In the genomic region with DNA sequence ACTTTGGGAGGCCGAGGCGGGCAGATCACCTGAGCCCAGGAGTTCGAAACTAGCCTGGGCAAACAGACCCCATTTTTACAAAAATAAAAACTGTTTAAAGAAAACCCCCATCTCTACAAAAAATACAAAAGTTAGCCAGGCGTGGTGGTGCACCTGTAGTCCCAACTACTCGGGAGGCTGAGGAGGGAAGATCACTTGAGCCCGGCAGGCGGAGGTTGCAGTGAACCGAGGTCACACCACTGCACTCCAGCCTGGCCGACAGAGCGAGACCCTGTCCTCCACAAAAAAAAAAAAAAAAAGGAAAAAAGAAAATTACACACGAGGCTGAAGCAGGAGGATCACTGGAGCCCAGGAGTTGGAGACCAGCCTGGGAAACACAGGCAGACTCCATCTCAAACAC, we compare ENCODE assay signal across 23 cellular contexts. TPM values are rescaled to one million over a fixed set of nuclear protein-coding genes. Genes with fewer than 3 reads are reported as not detected.
DNase-seq lines count a peak whose midpoint lies in the region; ATAC-seq and TF ChIP-seq lines count a peak whose summit lies in the region.
"Had no signal": no experiment of that assay in that cellular context is flagged by ENCODE, and none has a peak within 500 bp of the region (broad histone marks: within the 10 kb centered on the region; RNA-seq: fewer than 3 reads in every experiment).

No MANE protein-coding gene starts in this region.

- H3K4me1 Mint-ChIP-seq in endodermal cell (peaks cover 30% of the 10 kb centered on the region), neural progenitor cell (peaks cover 22% of the 10 kb centered on the region)

- no peak for DNase-seq in endodermal cell
- no peak for DNase-seq in neural progenitor cell (ENCODE audit: low spot score)
- no peak for DNase-seq in cerebellar cortex (ENCODE audit: low spot score)
- DNase-seq: activated CD4-positive, alpha-beta memory T cell treated with anti-CD3 and anti-CD28 coated beads, Interleukin-2, amount 10 ng/mL, durations not matched to agents 7 days and 5 days; activated CD4-positive, CD25-positive, alpha-beta regulatory T cell; activated naive CD4-positive, alpha-beta T cell; amygdala; dermis blood vessel endothelial cell; HFFc6; MG63; NCI-H1436; NCI-H446; nucleus accumbens; SHP77; stimulated activated CD4-positive, alpha-beta T cell treated with anti-CD3 and anti-CD28 coated beads, Interleukin-4, amount 100 ng/mL, for 24 hours; stimulated activated naive B cell treated with anti-CD40 and anti-IgM and Interleukin-4, amounts not matched to agents 10 μg/mL and 1 μg/mL and 100 μg/mL, for 72 hours; T1000; testis had no signal

- peaks cover 90% of the 10 kb centered on the region for H3K79me2 ChIP-seq in neural progenitor cell (ENCODE audit: low read depth)

- H3K27ac ChIP-seq in BLaER1 treated with 17β-estradiol and CSF1 and Interleukin-3, amounts not matched to agents 10 nM and 100 nM: no peak overlapping the region
- H3K27ac ChIP-seq in HUES48 (ENCODE audit: low read depth, low read length): peak overlapping the region; percentile 61
- no peak overlapping the region for H3K27ac ChIP-seq in endodermal cell (ENCODE audit: low read depth, low read length)
- no peak overlapping the region for H3K27ac ChIP-seq in neural progenitor cell
- H3K27ac ChIP-seq: testis had no signal

- no peak for ATAC-seq in HG02763 (IDR thresholded peaks at IDR 0.05; ENCODE audit: unreplicated experiment)
- no peak for ATAC-seq in HG02973 (IDR thresholded peaks at IDR 0.05; ENCODE audit: unreplicated experiment)
- no peak for ATAC-seq in GM21447 (IDR thresholded peaks at IDR 0.05; ENCODE audit: unreplicated experiment)
- ATAC-seq: stimulated activated naive B cell treated with anti-CD40 and anti-IgM and Interleukin-4, amounts not matched to agents 10 μg/mL and 1 μg/mL and 100 μg/mL, for 72 hours had no signal

- H3K36me3 Mint-ChIP-seq in endodermal cell (ENCODE audit: low read depth) (peaks cover 50% of the 10 kb centered on the region), neural progenitor cell (peaks cover 68% of the 10 kb centered on the region)

- peak overlapping the region; percentile 22 to 98 (median 91); a peak in 19 of 22 replicates for H3K4me2 ChIP-seq in BLaER1 treated with 17β-estradiol and CSF1 and Interleukin-3, amounts not matched to agents 10 nM and 100 nM
- peak overlapping the region; percentile 60 for H3K4me2 ChIP-seq in neural progenitor cell

- 91 to 92% methylated on average over 3 to 11 of the region's 11 CpGs for WGBS in endodermal cell (ENCODE audit: insufficient coverage in 1 of 2, insufficient read length in 1 of 2), 2 experiments

- H3K27me3 ChIP-seq in BLaER1 treated with 17β-estradiol and CSF1 and Interleukin-3, amounts not matched to agents 10 nM and 100 nM: no peaks in the 10 kb centered on the region
- no peaks in the 10 kb centered on the region for H3K27me3 ChIP-seq in HUES48 (ENCODE audit: control insufficient read depth, insufficient read depth, low read length)
- H3K27me3 ChIP-seq in endodermal cell (ENCODE audit: control insufficient read depth, insufficient read depth, low read length, poor library complexity, severe bottlenecking): no peaks in the 10 kb centered on the region
- no peaks in the 10 kb centered on the region for H3K27me3 ChIP-seq in neural progenitor cell
- H3K27me3 ChIP-seq: MG63, testis had no signal

- no peak overlapping the region for H2AFZ ChIP-seq in neural progenitor cell (replicated peaks)

- TF ChIP-seq CTCF in endodermal cell (conservative IDR thresholded peaks at IDR 0.05) (no peak), neural progenitor cell (IDR thresholded peaks at IDR 0.05) (no peak)

- H3K27ac Mint-ChIP-seq in endodermal cell (peak overlapping the region; percentile 26), neural progenitor cell (no peak overlapping the region)
- H3K27ac Mint-ChIP-seq: activated CD4-positive, alpha-beta memory T cell treated with anti-CD3 and anti-CD28 coated beads, Interleukin-2, amount 10 ng/mL, durations not matched to agents 7 days and 5 days; HFFc6; stimulated activated naive B cell treated with anti-CD40 and anti-IgM and Interleukin-4, amounts not matched to agents 10 μg/mL and 1 μg/mL and 100 μg/mL, for 72 hours had no signal

- peaks cover 55 to 60% (median 57%) of the 10 kb centered on the region in 10 experiments for H3K4me1 ChIP-seq in BLaER1 treated with 17β-estradiol and CSF1 and Interleukin-3, amounts not matched to agents 10 nM and 100 nM
- peaks cover 28% of the 10 kb centered on the region for H3K4me1 ChIP-seq in HUES48 (ENCODE audit: control insufficient read depth, insufficient read depth, low read length)
- peaks cover 3% of the 10 kb centered on the region for H3K4me1 ChIP-seq in endodermal cell (ENCODE audit: control insufficient read depth, insufficient read depth, low read length)
- H3K4me1 ChIP-seq in neural progenitor cell: peaks cover 35% of the 10 kb centered on the region

- peaks cover 4 to 44% (median 23%) of the 10 kb centered on the region in 11 experiments; a peak in 15 of 22 replicates for H3K36me3 ChIP-seq in BLaER1 treated with 17β-estradiol and CSF1 and Interleukin-3, amounts not matched to agents 10 nM and 100 nM
- H3K36me3 ChIP-seq in HUES48 (ENCODE audit: control insufficient read depth, insufficient read depth, low read length) (0 out of 2 replicates have a peak, but pooled peaks cover 3% of the 10 kb centered on the region), endodermal cell (ENCODE audit: control insufficient read depth, insufficient read depth, low read length) (peaks cover 28% of the 10 kb centered on the region), neural progenitor cell (no peaks in the 10 kb centered on the region)

- peaks cover 73 to 82% (median 75%) of the 10 kb centered on the region in 11 experiments for H4K20me1 ChIP-seq in BLaER1 treated with 17β-estradiol and CSF1 and Interleukin-3, amounts not matched to agents 10 nM and 100 nM
- H4K20me1 ChIP-seq in neural progenitor cell (ENCODE audit: low read depth): peaks cover 52% of the 10 kb centered on the region

- H3F3A ChIP-seq in neural progenitor cell (ENCODE audit: low read depth): peaks cover 17% of the 10 kb centered on the region

- H3K4me3 Mint-ChIP-seq in endodermal cell: no peak overlapping the region
- no peak overlapping the region for H3K4me3 Mint-ChIP-seq in neural progenitor cell
- H3K4me3 Mint-ChIP-seq: activated CD4-positive, alpha-beta memory T cell treated with anti-CD3 and anti-CD28 coated beads, Interleukin-2, amount 10 ng/mL, durations not matched to agents 7 days and 5 days; HFFc6; stimulated activated naive B cell treated with anti-CD40 and anti-IgM and Interleukin-4, amounts not matched to agents 10 μg/mL and 1 μg/mL and 100 μg/mL, for 72 hours had no signal

- H3K27me3 Mint-ChIP-seq in endodermal cell (ENCODE audit: insufficient read depth): peaks cover 5% of the 10 kb centered on the region
- no peaks in the 10 kb centered on the region for H3K27me3 Mint-ChIP-seq in neural progenitor cell (ENCODE audit: insufficient read depth, low read depth)
- H3K27me3 Mint-ChIP-seq: activated CD4-positive, alpha-beta memory T cell treated with anti-CD3 and anti-CD28 coated beads, Interleukin-2, amount 10 ng/mL, durations not matched to agents 7 days and 5 days; stimulated activated naive B cell treated with anti-CD40 and anti-IgM and Interleukin-4, amounts not matched to agents 10 μg/mL and 1 μg/mL and 100 μg/mL, for 72 hours had no signal

- no peak overlapping the region for H3K4me3 ChIP-seq in BLaER1 treated with 17β-estradiol and CSF1 and Interleukin-3, amounts not matched to agents 10 nM and 100 nM
- H3K4me3 ChIP-seq in HUES48 (ENCODE audit: low read depth, low read length) (no peak overlapping the region), endodermal cell (ENCODE audit: low read length) (no peak overlapping the region), neural progenitor cell (peak overlapping the region; percentile 20)
- H3K4me3 ChIP-seq: MG63, testis had no signal

- peaks cover 26% of the 10 kb centered on the region for H3K9me3 Mint-ChIP-seq in endodermal cell
- peaks cover 60% of the 10 kb centered on the region for H3K9me3 Mint-ChIP-seq in neural progenitor cell
- H3K9me3 Mint-ChIP-seq: activated CD4-positive, alpha-beta memory T cell treated with anti-CD3 and anti-CD28 coated beads, Interleukin-2, amount 10 ng/mL, durations not matched to agents 7 days and 5 days had no signal

- H3K9ac ChIP-seq in BLaER1 treated with 17β-estradiol and CSF1 and Interleukin-3, amounts not matched to agents 10 nM and 100 nM: no peak overlapping the region
- no peak overlapping the region for H3K9ac ChIP-seq in HUES48 (ENCODE audit: low read depth, low read length)
- H3K9ac ChIP-seq in endodermal cell (ENCODE audit: extremely low read depth, low read length, poor library complexity, severe bottlenecking): no peak overlapping the region
- H3K9ac ChIP-seq in neural progenitor cell: no peak overlapping the region

- peaks cover 0 to 32% (median 0%) of the 10 kb centered on the region in 11 experiments; a peak in 5 of 22 replicates for H3K9me3 ChIP-seq in BLaER1 treated with 17β-estradiol and CSF1 and Interleukin-3, amounts not matched to agents 10 nM and 100 nM (replicated peaks in 1 of 11)
- H3K9me3 ChIP-seq in HUES48 (ENCODE audit: control insufficient read depth, insufficient read depth, low read length): 0 out of 2 replicates have a peak, but pooled peaks cover 2% of the 10 kb centered on the region
- H3K9me3 ChIP-seq in endodermal cell (ENCODE audit: control insufficient read depth, low read length): peaks cover 15% of the 10 kb centered on the region
- no peaks in the 10 kb centered on the region for H3K9me3 ChIP-seq in neural progenitor cell (ENCODE audit: low read depth)
- H3K9me3 ChIP-seq: testis had no signal

RNA-seq across cellular contexts. Expression of a gene that starts 3.2 kb away (rescaled TPM):
- total RNA-seq in endodermal cell (10 to 100 TPM; 40.1 to 43.1 TPM), neural progenitor cell (ENCODE audit: low replicate concordance) (39.3 and 44.9 TPM in 2 replicates)
- polyA plus RNA-seq in endodermal cell (2013, experiment 1 of 2): 36.8 TPM
- 37.7 TPM for polyA plus RNA-seq in endodermal cell (2013, experiment 2 of 2)

RNA-seq across cellular contexts. Expression of a gene that starts 57.1 kb away (rescaled TPM):
- total RNA-seq in endodermal cell: 10 to 100 TPM; 47.9 to 48.4 TPM
- 43.3 TPM for polyA plus RNA-seq in endodermal cell (2013, experiment 1 of 2)
- 38.8 TPM for polyA plus RNA-seq in endodermal cell (2013, experiment 2 of 2)
- 53.6 and 66.0 TPM in 2 replicates for total RNA-seq in neural progenitor cell (ENCODE audit: low replicate concordance)
